Comparison of ENCODE assay signal across 1 cellular context in the genomic region with DNA sequence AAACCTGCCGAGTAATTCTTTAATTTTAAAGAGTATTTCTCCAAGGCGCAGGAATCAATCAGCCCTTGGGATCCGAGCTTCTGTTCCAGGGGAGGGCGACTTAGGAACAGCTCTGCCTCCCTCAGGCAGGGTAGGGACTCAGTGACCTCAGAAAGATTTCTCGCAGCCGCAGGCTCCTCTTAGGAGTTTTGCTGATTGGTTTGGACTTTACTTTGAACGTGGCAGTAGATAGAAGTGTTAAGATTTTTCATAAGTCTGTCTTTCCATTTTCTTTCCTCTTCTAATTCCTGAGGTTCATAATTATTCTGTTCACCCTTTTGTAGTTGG.
TF ChIP-seq lines count a peak whose summit lies in the region.

No MANE protein-coding gene starts in this region.

TF ChIP-seq in GM23338, 12 proteins besides CTCF, POLR2A, EP300 and RAD21 (continued from another document):
- TF ChIP-seq, protein P1, sequence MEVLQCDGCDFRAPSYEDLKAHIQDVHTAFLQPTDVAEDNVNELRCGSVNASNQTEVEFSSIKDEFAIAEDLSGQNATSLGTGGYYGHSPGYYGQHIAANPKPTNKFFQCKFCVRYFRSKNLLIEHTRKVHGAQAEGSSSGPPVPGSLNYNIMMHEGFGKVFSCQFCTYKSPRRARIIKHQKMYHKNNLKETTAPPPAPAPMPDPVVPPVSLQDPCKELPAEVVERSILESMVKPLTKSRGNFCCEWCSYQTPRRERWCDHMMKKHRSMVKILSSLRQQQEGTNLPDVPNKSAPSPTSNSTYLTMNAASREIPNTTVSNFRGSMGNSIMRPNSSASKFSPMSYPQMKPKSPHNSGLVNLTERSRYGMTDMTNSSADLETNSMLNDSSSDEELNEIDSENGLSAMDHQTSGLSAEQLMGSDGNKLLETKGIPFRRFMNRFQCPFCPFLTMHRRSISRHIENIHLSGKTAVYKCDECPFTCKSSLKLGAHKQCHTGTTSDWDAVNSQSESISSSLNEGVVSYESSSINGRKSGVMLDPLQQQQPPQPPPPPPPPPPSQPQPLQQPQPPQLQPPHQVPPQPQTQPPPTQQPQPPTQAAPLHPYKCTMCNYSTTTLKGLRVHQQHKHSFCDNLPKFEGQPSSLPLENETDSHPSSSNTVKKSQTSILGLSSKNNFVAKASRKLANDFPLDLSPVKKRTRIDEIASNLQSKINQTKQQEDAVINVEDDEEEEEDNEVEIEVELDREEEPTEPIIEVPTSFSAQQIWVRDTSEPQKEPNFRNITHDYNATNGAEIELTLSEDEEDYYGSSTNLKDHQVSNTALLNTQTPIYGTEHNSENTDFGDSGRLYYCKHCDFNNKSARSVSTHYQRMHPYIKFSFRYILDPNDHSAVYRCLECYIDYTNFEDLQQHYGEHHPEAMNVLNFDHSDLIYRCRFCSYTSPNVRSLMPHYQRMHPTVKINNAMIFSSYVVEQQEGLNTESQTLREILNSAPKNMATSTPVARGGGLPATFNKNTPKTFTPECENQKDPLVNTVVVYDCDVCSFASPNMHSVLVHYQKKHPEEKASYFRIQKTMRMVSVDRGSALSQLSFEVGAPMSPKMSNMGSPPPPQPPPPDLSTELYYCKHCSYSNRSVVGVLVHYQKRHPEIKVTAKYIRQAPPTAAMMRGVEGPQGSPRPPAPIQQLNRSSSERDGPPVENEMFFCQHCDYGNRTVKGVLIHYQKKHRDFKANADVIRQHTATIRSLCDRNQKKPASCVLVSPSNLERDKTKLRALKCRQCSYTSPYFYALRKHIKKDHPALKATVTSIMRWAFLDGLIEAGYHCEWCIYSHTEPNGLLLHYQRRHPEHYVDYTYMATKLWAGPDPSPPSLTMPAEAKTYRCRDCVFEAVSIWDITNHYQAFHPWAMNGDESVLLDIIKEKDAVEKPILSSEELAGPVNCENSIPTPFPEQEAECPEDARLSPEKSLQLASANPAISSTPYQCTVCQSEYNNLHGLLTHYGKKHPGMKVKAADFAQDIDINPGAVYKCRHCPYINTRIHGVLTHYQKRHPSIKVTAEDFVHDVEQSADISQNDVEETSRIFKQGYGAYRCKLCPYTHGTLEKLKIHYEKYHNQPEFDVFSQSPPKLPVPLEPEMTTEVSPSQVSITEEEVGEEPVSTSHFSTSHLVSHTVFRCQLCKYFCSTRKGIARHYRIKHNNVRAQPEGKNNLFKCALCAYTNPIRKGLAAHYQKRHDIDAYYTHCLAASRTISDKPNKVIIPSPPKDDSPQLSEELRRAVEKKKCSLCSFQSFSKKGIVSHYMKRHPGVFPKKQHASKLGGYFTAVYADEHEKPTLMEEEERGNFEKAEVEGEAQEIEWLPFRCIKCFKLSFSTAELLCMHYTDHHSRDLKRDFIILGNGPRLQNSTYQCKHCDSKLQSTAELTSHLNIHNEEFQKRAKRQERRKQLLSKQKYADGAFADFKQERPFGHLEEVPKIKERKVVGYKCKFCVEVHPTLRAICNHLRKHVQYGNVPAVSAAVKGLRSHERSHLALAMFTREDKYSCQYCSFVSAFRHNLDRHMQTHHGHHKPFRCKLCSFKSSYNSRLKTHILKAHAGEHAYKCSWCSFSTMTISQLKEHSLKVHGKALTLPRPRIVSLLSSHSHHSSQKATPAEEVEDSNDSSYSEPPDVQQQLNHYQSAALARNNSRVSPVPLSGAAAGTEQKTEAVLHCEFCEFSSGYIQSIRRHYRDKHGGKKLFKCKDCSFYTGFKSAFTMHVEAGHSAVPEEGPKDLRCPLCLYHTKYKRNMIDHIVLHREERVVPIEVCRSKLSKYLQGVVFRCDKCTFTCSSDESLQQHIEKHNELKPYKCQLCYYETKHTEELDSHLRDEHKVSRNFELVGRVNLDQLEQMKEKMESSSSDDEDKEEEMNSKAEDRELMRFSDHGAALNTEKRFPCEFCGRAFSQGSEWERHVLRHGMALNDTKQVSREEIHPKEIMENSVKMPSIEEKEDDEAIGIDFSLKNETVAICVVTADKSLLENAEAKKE (CRISPR knock-in tag; IDR thresholded peaks at IDR 0.05) = no peak
